ENCODE assay signal across 2 cellular contexts in genomic region chr15:73369073-73369694, GRCh38.
TF ChIP-seq lines count a peak whose summit lies in the region.

No MANE protein-coding gene starts in this region.

TF ChIP-seq in HCT116, 20 proteins besides CTCF, POLR2A, EP300 and RAD21:
- TF ChIP-seq SRF (IDR thresholded peaks at IDR 0.05; ENCODE audit: low read depth), result no peak
- TF ChIP-seq ATF3 (IDR thresholded peaks at IDR 0.05), result no peak
- TF ChIP-seq CBX3 (IDR thresholded peaks at IDR 0.05; ENCODE audit: low read depth), result no peak
- no peak for TF ChIP-seq SIN3A (IDR thresholded peaks at IDR 0.05; ENCODE audit: low read depth)
- no peak for TF ChIP-seq ELF1 (IDR thresholded peaks at IDR 0.05; ENCODE audit: borderline replicate concordance, low read depth)
- TF ChIP-seq TCF7L2 (IDR thresholded peaks at IDR 0.05; ENCODE audit: borderline replicate concordance, extremely low read depth, insufficient read depth, insufficient read length), result no peak
- no peak for TF ChIP-seq EZH2 (IDR thresholded peaks at IDR 0.05)
- no peak for TF ChIP-seq CEBPB (IDR thresholded peaks at IDR 0.05; ENCODE audit: low read depth)
- TF ChIP-seq EGR1 (IDR thresholded peaks at IDR 0.05; ENCODE audit: low read depth), result no peak

TF ChIP-seq in H1, 55 proteins besides CTCF, POLR2A, EP300 and RAD21:
- TF ChIP-seq SIN3A (conservative IDR thresholded peaks at IDR 0.05 in 1 of 2, IDR thresholded peaks at IDR 0.05 in 1 of 2; ENCODE audit: low read depth in 1 of 2, low read length in 2 of 2), result 0 out of 4 replicates have a peak, but pooled peaks of 1 of the 2 experiments have one; percentile 7
- peak; percentile 39 for TF ChIP-seq EZH2 (IDR thresholded peaks at IDR 0.05; ENCODE audit: low read depth, low read length, severe bottlenecking)
- TF ChIP-seq KDM4A (IDR thresholded peaks at IDR 0.05; ENCODE audit: low read depth, low read length, severe bottlenecking), result peak; percentile 79
- peak; percentile 56; the same call in 1 of the 2 replicates for TF ChIP-seq SUZ12 (IDR thresholded peaks at IDR 0.05; ENCODE audit: low read length)
- peak; percentile 69 for TF ChIP-seq MAX (IDR thresholded peaks at IDR 0.05)
- peak; percentile 81 for TF ChIP-seq E2F6 (IDR thresholded peaks at IDR 0.05)
- TF ChIP-seq JUND (IDR thresholded peaks at IDR 0.05; ENCODE audit: low read length), result no peak
- TF ChIP-seq ASH2L (IDR thresholded peaks at IDR 0.05; ENCODE audit: low read length), result no peak
- peak; percentile 40 for TF ChIP-seq RNF2 (IDR thresholded peaks at IDR 0.05; ENCODE audit: borderline replicate concordance, low read depth, low read length, missing control alignments, poor library complexity, severe bottlenecking)
- no peak for TF ChIP-seq CTBP2 (IDR thresholded peaks at IDR 0.05; ENCODE audit: borderline replicate concordance, insufficient read depth, insufficient read length, low read length)
